Comparison of ENCODE assay signal across 11 cellular contexts in genomic region chr1:167438171-167439138, GRCh38.
DNase-seq lines count a peak whose midpoint lies in the region; ATAC-seq, FAIRE-seq and TF ChIP-seq lines count a peak whose summit lies in the region.
"Had no signal": no experiment of that assay in that cellular context is flagged by ENCODE, and none has a peak within 500 bp of the region (broad histone marks: within the 10 kb centered on the region; RNA-seq: fewer than 3 reads in every experiment).

No MANE protein-coding gene starts in this region.

- no peaks in the 10 kb centered on the region for H3K9me3 Mint-ChIP-seq in CD8-positive, alpha-beta memory T cell
- no peaks in the 10 kb centered on the region for H3K9me3 Mint-ChIP-seq in naive thymus-derived CD8-positive, alpha-beta T cell

- TF ChIP-seq CTCF in K562 (IDR thresholded peaks at IDR 0.05 in 2 of 3, conservative IDR thresholded peaks at IDR 0.05 in 1 of 3; ENCODE audit: insufficient read depth in 2 of 3, low read depth in 1 of 3, low read length in 3 of 3) = no peak

- H3K27ac Mint-ChIP-seq in CD8-positive, alpha-beta memory T cell = peak overlapping the region; percentile 86 to 98 (median 96)
- H3K27ac Mint-ChIP-seq in naive thymus-derived CD8-positive, alpha-beta T cell = peak overlapping the region; percentile 92 to 99 (median 96)

- H4K20me1 ChIP-seq in K562 (replicated peaks; ENCODE audit: control insufficient read depth, insufficient read depth, low read length) = no peaks in the 10 kb centered on the region

- no peak for TF ChIP-seq POLR2A in K562 (conservative IDR thresholded peaks at IDR 0.05)

- no peaks in the 10 kb centered on the region for H3K27me3 ChIP-seq in CD8-positive, alpha-beta memory T cell (ENCODE audit: insufficient read depth, low read length, poor library complexity, severe bottlenecking)
- H3K27me3 ChIP-seq in MG63 = peaks cover 2% of the 10 kb centered on the region; the same call in 1 of the 2 replicates
- H3K27me3 ChIP-seq in K562 (ENCODE audit: control insufficient read depth in 2 of 2, insufficient read depth in 2 of 2, low read length in 2 of 2) = peaks cover 2 to 18% of the 10 kb centered on the region in 2 experiments; a peak in 3 of 5 replicates
- H3K27me3 ChIP-seq: ascending aorta, thyroid gland had no signal

- peaks cover 4% of the 10 kb centered on the region for H3K9me1 ChIP-seq in K562 (ENCODE audit: control insufficient read depth, insufficient read depth, low read length)

- H3K79me2 ChIP-seq in K562 (ENCODE audit: control insufficient read depth, insufficient read depth, low read length) = no peaks in the 10 kb centered on the region

- WGBS in K562 (ENCODE audit: insufficient coverage, low coverage, missing lambda C conversion rate) = 11% methylated on average over 17 of the region's 17 CpGs

- intact Hi-C loops in K562 (cut with micrococcal nuclease) = no loop called here

- H3K4me1 Mint-ChIP-seq in CD8-positive, alpha-beta memory T cell = peaks cover 77 to 86% (median 81%) of the 10 kb centered on the region in 3 donors
- peaks cover 48 to 94% (median 89%) of the 10 kb centered on the region in 4 donors for H3K4me1 Mint-ChIP-seq in naive thymus-derived CD8-positive, alpha-beta T cell

- H3K4me2 ChIP-seq in K562 (ENCODE audit: insufficient read depth, low read length) = no peak overlapping the region

- 0 out of 2 replicates have a peak overlapping the region, but pooled peaks have one; percentile 64 for H2AFZ ChIP-seq in K562 (ENCODE audit: low read depth, low read length)

- H3K4me3 Mint-ChIP-seq in CD8-positive, alpha-beta memory T cell = peak overlapping the region; percentile 27 to 85 (median 81)
- peak overlapping the region; percentile 64 to 91 (median 82) for H3K4me3 Mint-ChIP-seq in naive thymus-derived CD8-positive, alpha-beta T cell

- peaks cover 86% of the 10 kb centered on the region for H3K4me1 ChIP-seq in CD8-positive, alpha-beta memory T cell (ENCODE audit: insufficient read depth, low read length)
- H3K4me1 ChIP-seq in K562 (replicated peaks in 1 of 2; ENCODE audit: control insufficient read depth in 2 of 2, insufficient read depth in 2 of 2, low read length in 2 of 2) = peaks cover 0 to 13% of the 10 kb centered on the region in 2 experiments; a peak in 2 of 5 replicates

- TF ChIP-seq EP300 in K562 (IDR thresholded peaks at IDR 0.05; ENCODE audit: low read length) = no peak

- no peak overlapping the region for H3K9ac ChIP-seq in K562 (ENCODE audit: insufficient read depth in 1 of 2, low read depth in 2 of 2, low read length in 2 of 2)

- H3K27me3 Mint-ChIP-seq in CD8-positive, alpha-beta memory T cell = peaks cover 0 to 4% of the 10 kb centered on the region in 2 donors
- H3K27me3 Mint-ChIP-seq in naive thymus-derived CD8-positive, alpha-beta T cell = no peaks in the 10 kb centered on the region

- POLR2A ChIA-PET in CD8-positive, alpha-beta memory T cell (lab: Charles Lee) = interaction anchor here (1.4 to 2.7 kb wide), 5 partner anchors 9 to 79 kb away, joined by 4 to 14 read pairs (median 7); partner anchors contain the start of gene CD247
- POLR2A ChIA-PET in K562 (lab: Yijun Ruan, JAX) = interaction anchor here (0.6 to 1.6 kb wide), 3 partner anchors 11 to 360 kb away, joined by 3 to 4 read pairs (median 3); no protein-coding TSS in a partner anchor
- POLR2A ChIA-PET in naive thymus-derived CD8-positive, alpha-beta T cell (lab: Charles Lee) = interaction anchor here (0.9 to 8.1 kb wide), 13 partner anchors 9 to 218 kb away, joined by 3 to 109 read pairs (median 5); partner anchors contain the start of genes CD247 and POU2F1

- peak overlapping the region; percentile 19 for H3K4me3 ChIP-seq in CD8-positive, alpha-beta memory T cell (ENCODE audit: low read length)
- H3K4me3 ChIP-seq in MG63 (peak overlapping the region; percentile 45; the same call in 1 of the 2 replicates), K562 (no peak overlapping the region)
- H3K4me3 ChIP-seq: mucosa of descending colon, thyroid gland had no signal

- TF ChIP-seq RAD21 in K562 (CRISPR knock-in tag; conservative IDR thresholded peaks at IDR 0.05 in 1 of 2, IDR thresholded peaks at IDR 0.05 in 1 of 2) = no peak

- ATAC-seq in K562 (no peak), GM19324 (IDR thresholded peaks at IDR 0.05; ENCODE audit: low FRiP score, unreplicated experiment) (no peak), GM18519 (IDR thresholded peaks at IDR 0.05; ENCODE audit: low FRiP score, unreplicated experiment) (no peak)
- ATAC-seq in naive thymus-derived CD8-positive, alpha-beta T cell = peak; percentile 47
- ATAC-seq: mucosa of descending colon had no signal

- no peak overlapping the region for H3K27ac ChIP-seq in CD8-positive, alpha-beta memory T cell (ENCODE audit: low read depth, low read length)
- no peak overlapping the region for H3K27ac ChIP-seq in K562 (ENCODE audit: extremely low read depth, low read depth, low read length)
- H3K27ac ChIP-seq: ascending aorta, thyroid gland had no signal

- in situ Hi-C loops in K562 (cut with MboI) = no loop called here

- peaks cover 64% of the 10 kb centered on the region for H3K36me3 ChIP-seq in CD8-positive, alpha-beta memory T cell (ENCODE audit: insufficient read depth, low read length)
- H3K36me3 ChIP-seq in MG63 (no peaks in the 10 kb centered on the region), K562 (ENCODE audit: control insufficient read depth, insufficient read depth, low read length) (no peaks in the 10 kb centered on the region)
- H3K36me3 ChIP-seq: ascending aorta, thyroid gland had no signal

- FAIRE-seq in K562 (lab: Jason Lieb, UNC) = no peak

- CTCF ChIA-PET in CD8-positive, alpha-beta memory T cell (lab: Charles Lee) = interaction anchor here (0.7 to 2.8 kb wide), 9 partner anchors 8 to 95 kb away, joined by 3 to 20 read pairs (median 5); partner anchors contain the start of gene CD247
- CTCF ChIA-PET in K562 (lab: Yijun Ruan, JAX; ENCODE audit: low intra/inter-chr PET ratio) = interaction anchor here (1.2 kb wide), 1 partner anchor 170 kb away, joined by 4 read pairs; no protein-coding TSS in a partner anchor

- DNase-seq in CD8-positive, alpha-beta memory T cell = peak in 1 of 5 donors; percentile 53
- DNase-seq in MG63 = no peak
- peak in 1 of 4 experiments; percentile 10 for DNase-seq in K562 (ENCODE audit: extremely low read depth in 1 of 4, low spot score in 3 of 4)
- peak in 2 of 10 donors; percentile 59 for DNase-seq in naive thymus-derived CD8-positive, alpha-beta T cell
- DNase-seq in DMS153 (lab: John Stamatoyannopoulos, UW) = no peak
- no peak for DNase-seq in cerebellum (ENCODE audit: low spot score)

- H3K36me3 Mint-ChIP-seq in CD8-positive, alpha-beta memory T cell = peaks cover 14 to 88% (median 15%) of the 10 kb centered on the region in 3 donors
- peaks cover 0 to 64% (median 14%) of the 10 kb centered on the region in 3 donors for H3K36me3 Mint-ChIP-seq in naive thymus-derived CD8-positive, alpha-beta T cell

- H3K9me3 ChIP-seq in CD8-positive, alpha-beta memory T cell (ENCODE audit: low read length) = no peaks in the 10 kb centered on the region
- no peaks in the 10 kb centered on the region for H3K9me3 ChIP-seq in MG63
- H3K9me3 ChIP-seq in K562 (replicated peaks; ENCODE audit: control insufficient read depth, insufficient read depth, low read depth, low read length) = no peaks in the 10 kb centered on the region
- H3K9me3 ChIP-seq: ascending aorta, mucosa of descending colon, thyroid gland had no signal

- BruUV-seq in K562 (replicated peaks; lab: Mats Ljungman, UMichigan) = no TSS peak

TF ChIP-seq in K562, 482 proteins besides CTCF, POLR2A, EP300 and RAD21:
- TF ChIP-seq SPI1 (IDR thresholded peaks at IDR 0.05; ENCODE audit: borderline replicate concordance, low read depth, low read length) (0 out of 2 replicates have a peak, but pooled peaks have one; percentile 9), E2F8 (IDR thresholded peaks at IDR 0.05; ENCODE audit: low read depth, partially characterized antibody) (no peak), ZFP36 (IDR thresholded peaks at IDR 0.05; ENCODE audit: low read depth, low read length, partially characterized antibody) (no peak)

Comparison
In these comparisons a context has a peak if more than half of its experiments do, and no peak if none do; other contexts are left out.
1. ATAC-seq: peak in naive thymus-derived CD8-positive, alpha-beta T cell (2 of 2); none in K562 (single experiment), GM19324 (single experiment) and GM18519 (single experiment).